1 cellular context compared by ENCODE assay signal in genomic region chr5:177303121-177303924, GRCh38.
A peak's percentile ranks its signal among the peaks of the same experiment; 100 is the strongest.
TF ChIP-seq lines count a peak whose summit lies in the region.

PRELID1 (plus strand) TSS chr5:177303799; CDS start chr5:177303986, 187 bp downstream.
RAB24 (minus strand) TSS chr5:177303719; CDS start chr5:177303288, 431 bp downstream.

TF ChIP-seq in HepG2, 621 proteins besides CTCF, POLR2A, EP300 and RAD21 (continued from another document and continues in another):
- TF ChIP-seq THAP7 (CRISPR knock-in tag; IDR thresholded peaks at IDR 0.05) (no peak), KDM1A (CRISPR knock-in tag; IDR thresholded peaks at IDR 0.05) (0 out of 2 replicates have a peak, but pooled peaks have one; percentile 11), ZBTB37 (CRISPR knock-in tag; IDR thresholded peaks at IDR 0.05) (no peak), NR2F2 (IDR thresholded peaks at IDR 0.05; ENCODE audit: borderline replicate concordance, low read depth) (no peak; the same call in 1 of the 2 replicates), ZMAT3 (CRISPR knock-in tag; conservative IDR thresholded peaks at IDR 0.05) (no peak), POLR2G (IDR thresholded peaks at IDR 0.05; ENCODE audit: low read depth, low read length) (peak; percentile 86), NRL (CRISPR knock-in tag; IDR thresholded peaks at IDR 0.05; ENCODE audit: borderline replicate concordance) (peak; percentile 86), ZNF180 (CRISPR knock-in tag; IDR thresholded peaks at IDR 0.05; ENCODE audit: borderline replicate concordance, low read depth) (no peak), KAT2B (IDR thresholded peaks at IDR 0.05; ENCODE audit: borderline replicate concordance, low read depth, low read length) (no peak), KMT2B (CRISPR knock-in tag; IDR thresholded peaks at IDR 0.05) (0 out of 2 replicates have a peak, but pooled peaks have one; percentile 71), ARID4A (CRISPR knock-in tag; IDR thresholded peaks at IDR 0.05; ENCODE audit: borderline replicate concordance) (peak; percentile 93), ZNF20 (CRISPR knock-in tag; IDR thresholded peaks at IDR 0.05) (no peak), ZNF790 (CRISPR knock-in tag; IDR thresholded peaks at IDR 0.05; ENCODE audit: borderline replicate concordance) (0 out of 2 replicates have a peak, but pooled peaks have one; percentile 49), ARHGAP35 (CRISPR knock-in tag; IDR thresholded peaks at IDR 0.05; ENCODE audit: borderline replicate concordance) (peak; percentile 84; the same call in 1 of the 2 replicates), LRRFIP1 (CRISPR knock-in tag; conservative IDR thresholded peaks at IDR 0.05) (no peak), PHF8 (CRISPR knock-in tag; IDR thresholded peaks at IDR 0.05) (peak; percentile 98), TGIF2 (CRISPR knock-in tag; IDR thresholded peaks at IDR 0.05) (no peak; the same call in 1 of the 2 replicates), PAF1 (CRISPR knock-in tag; IDR thresholded peaks at IDR 0.05) (no peak), ATF3 (CRISPR knock-in tag; IDR thresholded peaks at IDR 0.05) (no peak), FOXP4 (CRISPR knock-in tag; IDR thresholded peaks at IDR 0.05) (0 out of 2 replicates have a peak, but pooled peaks have one; percentile 15), SRSF4 (IDR thresholded peaks at IDR 0.05; ENCODE audit: low read depth, low read length, poor library complexity, severe bottlenecking) (no peak), PRDM15 (CRISPR knock-in tag; IDR thresholded peaks at IDR 0.05) (peak; percentile 48), ZFAT (CRISPR knock-in tag; conservative IDR thresholded peaks at IDR 0.05) (peak; percentile 35; the same call in 1 of the 2 replicates), ZNF503 (CRISPR knock-in tag; IDR thresholded peaks at IDR 0.05) (no peak; the same call in 1 of the 2 replicates), HNRNPUL1 (IDR thresholded peaks at IDR 0.05; ENCODE audit: low read depth, low read length) (no peak), RFX1 (IDR thresholded peaks at IDR 0.05) (no peak), ZNF484 (CRISPR knock-in tag; IDR thresholded peaks at IDR 0.05; ENCODE audit: borderline replicate concordance, low read depth) (no peak), SNAPC2 (CRISPR knock-in tag; IDR thresholded peaks at IDR 0.05) (0 out of 2 replicates have a peak, but pooled peaks have one; percentile 67), HNRNPH1 (optimal IDR thresholded peaks at IDR 0.05; ENCODE audit: low read depth, low read length) (no peak), ZNF260 (CRISPR knock-in tag; IDR thresholded peaks at IDR 0.05; ENCODE audit: borderline replicate concordance, low read depth) (no peak), IRF1 (CRISPR knock-in tag; IDR thresholded peaks at IDR 0.05; ENCODE audit: low read depth) (no peak), ZSCAN12 (CRISPR knock-in tag; IDR thresholded peaks at IDR 0.05) (no peak; the same call in 1 of the 2 replicates), ZNF276 (CRISPR knock-in tag; IDR thresholded peaks at IDR 0.05; ENCODE audit: low read depth) (0 out of 2 replicates have a peak, but pooled peaks have one; percentile 35)
